ENCODE assay signal across 8 cellular contexts in genomic region chr3:108089544-108089943, GRCh38. TPM values are rescaled to one million over a fixed set of nuclear protein-coding genes. Genes with fewer than 3 reads are reported as not detected.
DNase-seq lines count a peak whose midpoint lies in the region; ATAC-seq, FAIRE-seq and TF ChIP-seq lines count a peak whose summit lies in the region.

No MANE protein-coding gene starts in this region.

- peak overlapping the region in 1 of 2 experiments; percentile 67; a peak in 1 of 4 replicates for H3K9ac ChIP-seq in K562 (ENCODE audit: insufficient read depth in 1 of 2, low read depth in 2 of 2, low read length in 2 of 2)

- intact Hi-C loops in K562 (cut with micrococcal nuclease) (no loop called here), aorta (cut with DNase I) (no loop called here)

- CTCF ChIA-PET in K562 (lab: Yijun Ruan, JAX; ENCODE audit: low intra/inter-chr PET ratio) = no interaction called here

- peaks cover 3% of the 10 kb centered on the region for H3K9me3 Mint-ChIP-seq in stimulated activated naive CD8-positive, alpha-beta T cell treated with anti-CD3 and anti-CD28 coated beads, Interleukin-15, Interleukin-2, amounts not matched to agents 100 ng/mL and 50 ng/mL, for 24 hours

- no peaks in the 10 kb centered on the region for H3K9me1 ChIP-seq in K562 (ENCODE audit: control insufficient read depth, insufficient read depth, low read length)

- H2AFZ ChIP-seq in K562 (ENCODE audit: low read depth, low read length) = peak overlapping the region; percentile 16; the same call in 1 of the 2 replicates

- H3K27ac ChIP-seq in K562 (ENCODE audit: extremely low read depth, low read depth, low read length) = no peak overlapping the region; the same call in 2 of the 3 replicates
- no peak overlapping the region for H3K27ac ChIP-seq in aorta (ENCODE audit: low read depth in 1 of 2, low read length in 2 of 2)

- H3K27ac Mint-ChIP-seq in stimulated activated naive CD8-positive, alpha-beta T cell treated with anti-CD3 and anti-CD28 coated beads, Interleukin-15, Interleukin-2, amounts not matched to agents 100 ng/mL and 50 ng/mL, for 24 hours = peak overlapping the region; percentile 97

- no peak for DNase-seq in stimulated activated naive CD8-positive, alpha-beta T cell treated with anti-CD3 and anti-CD28 coated beads, Interleukin-15, Interleukin-2, amounts not matched to agents 100 U/mL and 50 U/mL, for 24 hours
- DNase-seq in K562 (ENCODE audit: extremely low read depth in 1 of 4, low spot score in 3 of 4) (no peak), medulla oblongata (ENCODE audit: extremely low spot score) (peak; percentile 55), aorta (no peak), NCI-H510A (lab: John Stamatoyannopoulos, UW) (no peak)

- peaks cover 41% of the 10 kb centered on the region for H3K79me2 ChIP-seq in K562 (ENCODE audit: control insufficient read depth, insufficient read depth, low read length)

- peaks cover 9% of the 10 kb centered on the region for H3K36me3 Mint-ChIP-seq in stimulated activated naive CD8-positive, alpha-beta T cell treated with anti-CD3 and anti-CD28 coated beads, Interleukin-15, Interleukin-2, amounts not matched to agents 100 ng/mL and 50 ng/mL, for 24 hours (ENCODE audit: low read depth)

- POLR2A ChIA-PET in K562 (lab: Yijun Ruan, JAX) = no interaction called here

- H3K4me1 ChIP-seq in K562 (replicated peaks in 1 of 2; ENCODE audit: control insufficient read depth in 2 of 2, insufficient read depth in 2 of 2, low read length in 2 of 2) (peaks cover 9 to 38% of the 10 kb centered on the region in 2 experiments), aorta (ENCODE audit: control insufficient read depth in 1 of 2, insufficient read depth in 2 of 2, low read length in 2 of 2) (peaks cover 0 to 5% of the 10 kb centered on the region in 2 donors)

- BruUV-seq in K562 (replicated peaks; lab: Mats Ljungman, UMichigan) = no TSS peak

- peaks cover 30% of the 10 kb centered on the region for H3K4me1 Mint-ChIP-seq in stimulated activated naive CD8-positive, alpha-beta T cell treated with anti-CD3 and anti-CD28 coated beads, Interleukin-15, Interleukin-2, amounts not matched to agents 100 ng/mL and 50 ng/mL, for 24 hours (ENCODE audit: low read depth)

- no peak for TF ChIP-seq CTCF in K562 (IDR thresholded peaks at IDR 0.05 in 2 of 3, conservative IDR thresholded peaks at IDR 0.05 in 1 of 3; ENCODE audit: insufficient read depth in 2 of 3, low read depth in 1 of 3, low read length in 3 of 3)

- H3K4me3 ChIP-seq in K562 (peak overlapping the region; percentile 78), aorta (ENCODE audit: low read length in 2 of 2) (peak overlapping the region; percentile 73 to 80)

- in situ Hi-C loops in K562 (cut with MboI) = no loop called here

- H3K27me3 Mint-ChIP-seq in stimulated activated naive CD8-positive, alpha-beta T cell treated with anti-CD3 and anti-CD28 coated beads, Interleukin-15, Interleukin-2, amounts not matched to agents 100 ng/mL and 50 ng/mL, for 24 hours = no peaks in the 10 kb centered on the region

- no peak for FAIRE-seq in K562 (lab: Jason Lieb, UNC)

- no peak for ATAC-seq in stimulated activated naive CD8-positive, alpha-beta T cell treated with anti-CD3 and anti-CD28 coated beads, Interleukin-15, Interleukin-2, amounts not matched to agents 100 U/mL and 50 U/mL, for 24 hours
- no peak for ATAC-seq in K562
- no peak for ATAC-seq in aorta (ENCODE audit: low FRiP score)
- no peak for ATAC-seq in GM18909 (IDR thresholded peaks at IDR 0.05; ENCODE audit: poor library complexity, unreplicated experiment)
- ATAC-seq in GM21528 (IDR thresholded peaks at IDR 0.05; ENCODE audit: low FRiP score, unreplicated experiment) = no peak

- 10% methylated on average over 7 of the region's 7 CpGs for WGBS in K562 (ENCODE audit: insufficient coverage, low coverage, missing lambda C conversion rate)
- 1% methylated on average over 7 of the region's 7 CpGs for WGBS in aorta, 2 donors

- H3K36me3 ChIP-seq in K562 (ENCODE audit: control insufficient read depth, insufficient read depth, low read length) = no peaks in the 10 kb centered on the region
- no peaks in the 10 kb centered on the region for H3K36me3 ChIP-seq in aorta (ENCODE audit: control insufficient read depth in 1 of 2, insufficient read depth in 2 of 2, low read length in 1 of 2)

- peak overlapping the region; percentile 85 for H3K4me2 ChIP-seq in K562 (ENCODE audit: insufficient read depth, low read length)

- TF ChIP-seq POLR2A in K562 (conservative IDR thresholded peaks at IDR 0.05) = no peak

- TF ChIP-seq EP300 in K562 (IDR thresholded peaks at IDR 0.05; ENCODE audit: low read length) = no peak

- H3K9me3 ChIP-seq in K562 (replicated peaks; ENCODE audit: control insufficient read depth, insufficient read depth, low read depth, low read length) = peaks cover 5% of the 10 kb centered on the region; the same call in 1 of the 2 replicates
- H3K9me3 ChIP-seq in aorta (ENCODE audit: control insufficient read depth, low read length) = no peaks in the 10 kb centered on the region

- no peak for TF ChIP-seq RAD21 in K562 (CRISPR knock-in tag; conservative IDR thresholded peaks at IDR 0.05 in 1 of 2, IDR thresholded peaks at IDR 0.05 in 1 of 2)

- H4K20me1 ChIP-seq in K562 (replicated peaks; ENCODE audit: control insufficient read depth, insufficient read depth, low read length) = no peaks in the 10 kb centered on the region

- H3K27me3 ChIP-seq in K562 (ENCODE audit: control insufficient read depth in 2 of 2, insufficient read depth in 2 of 2, low read length in 2 of 2) (no peaks in the 10 kb centered on the region), aorta (ENCODE audit: control insufficient read depth in 1 of 2, insufficient read depth in 2 of 2, low read length in 1 of 2) (no peaks in the 10 kb centered on the region)

- H3K4me3 Mint-ChIP-seq in stimulated activated naive CD8-positive, alpha-beta T cell treated with anti-CD3 and anti-CD28 coated beads, Interleukin-15, Interleukin-2, amounts not matched to agents 100 ng/mL and 50 ng/mL, for 24 hours = no peak overlapping the region

TF ChIP-seq in K562, 482 proteins besides CTCF, POLR2A, EP300 and RAD21:
- TF ChIP-seq KLF6 (CRISPR knock-in tag; IDR thresholded peaks at IDR 0.05; ENCODE audit: borderline replicate concordance) (no peak), JUNB (CRISPR knock-in tag; conservative IDR thresholded peaks at IDR 0.05) (no peak), CTBP1 (IDR thresholded peaks at IDR 0.05; ENCODE audit: borderline replicate concordance) (0 out of 2 replicates have a peak, but pooled peaks have one; percentile 15)

RNA-seq across cellular contexts. Expression of gene CD47, which starts 1.3 kb away (rescaled TPM):
- 23.7 and 67.2 TPM in 2 replicates for total RNA-seq in K562 (2011; cell fraction: chromatin; rRNA removed; ENCODE audit: low replicate concordance)
- 12.6 and 14.2 TPM in 2 replicates for total RNA-seq in K562 (2011; cell fraction: nucleolus; rRNA removed)
- 44.8 and 62.4 TPM in 2 replicates for total RNA-seq in K562 (2011; cell fraction: nucleoplasm; rRNA removed)
- total RNA-seq in K562 (2014; rRNA removed) = 21.3 and 24.3 TPM in 2 replicates
- 54.4 and 64.0 TPM in 2 replicates for total RNA-seq in K562 (2014; rRNA removed; fragmentation: Illumina TruSeq; extraction: Trizol)
- total RNA-seq in K562 (2015; rRNA removed; fragmentation: Illumina TruSeq; extraction: Trizol) = 38.5 and 41.5 TPM in 2 replicates
- 36.2 and 36.3 TPM in 2 replicates for total RNA-seq in K562 (2021)
- 27.5 and 62.6 TPM in 2 replicates for polyA plus RNA-seq in K562 (2011; rRNA removed)
- 15.3 and 38.6 TPM in 2 replicates for polyA plus RNA-seq in K562 (2011; cell fraction: cytosol; rRNA removed)
- polyA plus RNA-seq in K562 (2011; cell fraction: nucleus; rRNA removed) = 22.4 and 32.0 TPM in 2 replicates
- polyA plus RNA-seq in K562 (2012) = 42.9 and 74.0 TPM in 2 replicates
- polyA plus RNA-seq in K562 (2014; fragmentation: Illumina TruSeq; extraction: Trizol) = 36.3 and 38.1 TPM in 2 replicates
- 10 to 100 TPM; 10.2 to 14.9 TPM for polyA plus RNA-seq in K562 (2014; fragmentation: Nextera tagmentation; extraction: Ambion mirVana)
- 29.8 and 38.7 TPM in 2 replicates for polyA plus RNA-seq in K562 (2014; rRNA removed)
- 28.5 and 46.2 TPM in 2 replicates for polyA minus RNA-seq in K562 (2011; rRNA and poly(A)+ RNA removed)
- polyA minus RNA-seq in K562 (2011; cell fraction: cytosol; rRNA and poly(A)+ RNA removed) = 8.7 and 22.3 TPM in 2 replicates
- polyA minus RNA-seq in K562 (2011; cell fraction: nucleus; rRNA and poly(A)+ RNA removed) = 19.5 and 38.5 TPM in 2 replicates
- total RNA-seq in aorta = 10 to 100 TPM; 79.0 to 96.7 TPM
- 10 to 100 TPM; 14.9 to 38.8 TPM for polyA plus RNA-seq in aorta
